In the genomic region with DNA sequence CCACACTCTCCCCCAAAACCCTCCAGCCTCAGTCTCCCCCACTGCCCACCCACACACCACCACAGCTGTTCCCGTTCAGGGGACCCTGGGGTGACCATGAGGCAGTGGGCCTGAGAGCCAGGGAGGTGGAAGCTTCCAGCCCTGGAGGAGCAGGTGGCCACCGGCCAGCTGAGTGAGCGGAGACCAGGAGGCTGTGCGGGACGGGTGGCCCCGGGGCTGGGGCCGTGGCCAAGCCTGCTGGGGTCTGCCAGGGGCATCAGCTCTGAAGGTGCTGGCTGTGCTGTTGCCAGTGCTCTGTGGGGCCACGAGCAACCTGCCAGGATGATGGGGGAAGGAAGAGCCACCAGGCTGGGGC, we compare ENCODE assay signal across 18 cellular contexts. TPM values are rescaled to one million over a fixed set of nuclear protein-coding genes. Genes with fewer than 3 reads are reported as not detected.
A peak's percentile ranks its signal among the peaks of the same experiment; 100 is the strongest.
DNase-seq lines count a peak whose midpoint lies in the region; ATAC-seq and TF ChIP-seq lines count a peak whose summit lies in the region.
"Had no signal": no experiment of that assay in that cellular context is flagged by ENCODE, and none has a peak within 500 bp of the region (broad histone marks: within the 10 kb centered on the region; RNA-seq: fewer than 3 reads in every experiment).

No MANE protein-coding gene starts in this region.

- ATAC-seq in Right ventricle myocardium inferior (no peak), left cardiac atrium (no peak), HG02571 (IDR thresholded peaks at IDR 0.05; ENCODE audit: unreplicated experiment) (no peak), GM19452 (IDR thresholded peaks at IDR 0.05; ENCODE audit: unreplicated experiment) (no peak)

- intact Hi-C loops in Right ventricle myocardium inferior (cut with DNase I) = no loop called here
- intact Hi-C loops in cardiac septum (cut with DNase I) = no loop called here
- intact Hi-C loops in left cardiac atrium (cut with DNase I) = no loop called here

- H3K9ac ChIP-seq in muscle layer of colon (ENCODE audit: low read length) = no peak overlapping the region

- peak overlapping the region; percentile 68 for H3K27ac ChIP-seq in muscle layer of colon (ENCODE audit: low read depth, low read length)
- H3K27ac ChIP-seq in tibial nerve = peak overlapping the region; percentile 3 to 87 (median 60)
- H3K27ac ChIP-seq: 22Rv1, SJSA1 had no signal

- no peaks in the 10 kb centered on the region for H3K27me3 ChIP-seq in muscle layer of colon (ENCODE audit: control insufficient read depth in 1 of 2, insufficient read depth in 2 of 2, low read length in 2 of 2)
- H3K27me3 ChIP-seq in tibial nerve = no peaks in the 10 kb centered on the region
- H3K27me3 ChIP-seq: SJSA1 had no signal

- peak; percentile 50 for DNase-seq in Right ventricle myocardium inferior (ENCODE audit: missing footprints)
- no peak for DNase-seq in cardiac septum (ENCODE audit: low spot score)
- peak; percentile 19 for DNase-seq in left cardiac atrium
- no peak for DNase-seq in tibial nerve (ENCODE audit: low spot score in 2 of 2)
- no peak for DNase-seq in NCI-H2171 (lab: John Stamatoyannopoulos, UW)
- DNase-seq: AML-193, DMS 273 treated with DMSO at 0.1 percent for 48 hours, HCEC 1CT, NCI-H1105 treated with DMSO at 0.1 percent for 48 hours, NCI-H1694, NCI-H510A treated with DMSO at 0.1 percent for 48 hours, NCI-H774 had no signal

- TF ChIP-seq CTCF in tibial nerve (IDR thresholded peaks at IDR 0.05) = no peak

- TF ChIP-seq POLR2A in tibial nerve (IDR thresholded peaks at IDR 0.05) = no peak

- H3K4me3 ChIP-seq in muscle layer of colon (ENCODE audit: low read depth in 1 of 2, low read length in 2 of 2) (no peak overlapping the region), tibial nerve (no peak overlapping the region)
- H3K4me3 ChIP-seq: K562, SJSA1 had no signal

- 35 to 64% methylated on average over 3 to 7 of the region's 8 CpGs for WGBS in tibial nerve, 2 donors

- H3K36me3 ChIP-seq in muscle layer of colon (ENCODE audit: insufficient read depth, low read length) (no peaks in the 10 kb centered on the region), tibial nerve (peaks cover 0 to 5% (median 0%) of the 10 kb centered on the region in 3 donors)

- H3K4me1 ChIP-seq in muscle layer of colon (ENCODE audit: insufficient read depth, low read length) = peaks cover 38% of the 10 kb centered on the region
- H3K4me1 ChIP-seq in tibial nerve = peaks cover 0 to 73% (median 23%) of the 10 kb centered on the region in 4 donors

- no peaks in the 10 kb centered on the region for H3K9me3 ChIP-seq in muscle layer of colon (ENCODE audit: low read length)
- no peaks in the 10 kb centered on the region for H3K9me3 ChIP-seq in tibial nerve
- H3K9me3 ChIP-seq: SJSA1 had no signal

- no peak for TF ChIP-seq EP300 in tibial nerve (IDR thresholded peaks at IDR 0.05)

RNA-seq across cellular contexts. Expression of gene OSBPL5, which starts 26.0 kb away (rescaled TPM):
- total RNA-seq in Right ventricle myocardium inferior = 18.4 TPM
- total RNA-seq in cardiac septum = 16.6 TPM
- total RNA-seq in left cardiac atrium = 10 to 100 TPM; 17.3 to 21.0 TPM
- 100 to 1,000 TPM in 2 of 4 donors, 10 to 100 TPM in 2; 58.8 to 168 (median 106) TPM for total RNA-seq in tibial nerve

Comparison
In these comparisons a context has a peak if more than half of its experiments do, and no peak if none do; other contexts are left out.
1. DNase-seq: peak in Right ventricle myocardium inferior (single experiment) and left cardiac atrium (single experiment); none in cardiac septum (single experiment), tibial nerve (0 of 2) and NCI-H2171 (single experiment).